ENCODE assay signal across 28 cellular contexts in the genomic region with DNA sequence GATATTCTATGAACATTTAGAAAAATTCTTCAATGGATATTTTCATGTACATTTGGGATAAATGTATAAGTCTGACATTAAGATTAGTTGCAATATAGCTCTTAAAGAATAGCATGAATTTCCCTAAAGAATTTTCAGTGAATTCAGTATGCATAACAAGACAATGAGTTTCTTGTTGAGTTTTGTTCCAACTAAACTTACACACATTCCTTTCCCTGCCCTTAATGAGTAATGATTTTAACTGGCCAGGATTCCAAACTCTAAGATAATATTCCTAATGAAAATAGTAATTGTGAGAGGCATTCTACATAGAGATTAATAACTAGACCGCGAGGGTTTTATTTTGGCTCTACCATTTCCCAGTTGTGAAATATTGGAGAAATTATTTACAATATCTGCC.
DNase-seq lines count a peak whose midpoint lies in the region; ATAC-seq, FAIRE-seq and TF ChIP-seq lines count a peak whose summit lies in the region.
"Had no signal": no experiment of that assay in that cellular context is flagged by ENCODE, and none has a peak within 500 bp of the region (broad histone marks: within the 10 kb centered on the region; RNA-seq: fewer than 3 reads in every experiment).

No MANE protein-coding gene starts in this region.

- H3K27ac ChIP-seq in mammary epithelial cell (ENCODE audit: insufficient read depth, low read depth, low read length), result peak overlapping the region; percentile 71
- no peak overlapping the region for H3K27ac ChIP-seq in tibial nerve
- no peak overlapping the region for H3K27ac ChIP-seq in HepG2 (ENCODE audit: extremely low read length, insufficient read depth, low read length)
- H3K27ac ChIP-seq: 22Rv1, BLaER1, HL-60, KMS-11, SK-N-MC had no signal

- H3K79me2 ChIP-seq in mammary epithelial cell (ENCODE audit: insufficient read depth, low read length) (no peaks in the 10 kb centered on the region), HepG2 (ENCODE audit: insufficient read depth, low read length) (no peaks in the 10 kb centered on the region)

- FAIRE-seq in HepG2 (lab: Jason Lieb, UNC), result no peak
- FAIRE-seq: GM12892, GM18507 had no signal

- in situ Hi-C loops in mammary epithelial cell (cut with MboI; ENCODE audit: low sequenced_read_pairs in 2 of 2), result no loop called here
- in situ Hi-C loops in astrocyte of the spinal cord (cut with HindIII; ENCODE audit: low sequenced_read_pairs), result no loop called here
- in situ Hi-C loops in HepG2 (cut with HindIII; ENCODE audit: extremely low pct_ligation_motif_present, low pct_unique_long_range_greater_than_20kb), result no loop called here

- H3K27me3 Mint-ChIP-seq in MCF 10A (ENCODE audit: insufficient read depth, unreplicated experiment), result no peaks in the 10 kb centered on the region

- H3K4me1 ChIP-seq in mammary epithelial cell (ENCODE audit: insufficient read depth, low read length) (peaks cover 12% of the 10 kb centered on the region), tibial nerve (no peaks in the 10 kb centered on the region), HepG2 (ENCODE audit: insufficient read depth, low read length) (no peaks in the 10 kb centered on the region)
- H3K4me1 ChIP-seq: BLaER1, Caco-2 had no signal

- DNase-seq in mammary epithelial cell (peak; percentile 55), MCF 10A (ENCODE audit: unreplicated experiment) (no peak), astrocyte of the spinal cord (ENCODE audit: low read depth, low spot score) (peak; percentile 5), foreskin melanocyte (peak; percentile 47), tibial nerve (ENCODE audit: low spot score in 2 of 2) (no peak), HepG2 (ENCODE audit: low spot score) (no peak), NCI-H187 (lab: John Stamatoyannopoulos, UW) (no peak), HuH-7 (ENCODE audit: low spot score) (no peak)
- DNase-seq: ACHN; Caco-2; CD4-positive, alpha-beta T cell; DMS 273 treated with DMSO at 0.1 percent for 48 hours; DND-41; NCI-H1105; NCI-H146; NCI-H2029 treated with DMSO at 0.1 percent for 48 hours; NCI-H524 treated with DMSO at 0.1 percent for 48 hours; SHP77 treated with DMSO at 0.1 percent for 48 hours; SW 1271 had no signal

- no peak overlapping the region for H3K4me3 Mint-ChIP-seq in MCF 10A (ENCODE audit: unreplicated experiment)
- H3K4me3 Mint-ChIP-seq: CD4-positive, alpha-beta T cell; GM23338 had no signal

- peak overlapping the region; percentile 21 for H2AFZ ChIP-seq in mammary epithelial cell (ENCODE audit: low read depth, low read length)
- H2AFZ ChIP-seq in HepG2 (ENCODE audit: low read length), result no peak overlapping the region
- H2AFZ ChIP-seq: GM23338 had no signal

- no peak overlapping the region for H3K27ac Mint-ChIP-seq in MCF 10A (ENCODE audit: low read depth, unreplicated experiment)
- H3K27ac Mint-ChIP-seq: CD4-positive, alpha-beta T cell; GM23338 had no signal

- H3K4me1 Mint-ChIP-seq in MCF 10A (ENCODE audit: insufficient read depth, unreplicated experiment), result peaks cover 6% of the 10 kb centered on the region

- H3K9me3 Mint-ChIP-seq in MCF 10A (ENCODE audit: unreplicated experiment), result no peaks in the 10 kb centered on the region
- H3K9me3 Mint-ChIP-seq: GM23338 had no signal

- BruUV-seq in mammary epithelial cell (replicated peaks; lab: Mats Ljungman, UMichigan) (no TSS peak), MCF 10A (replicated peaks; lab: Mats Ljungman, UMichigan) (no TSS peak), HepG2 (replicated peaks; lab: Mats Ljungman, UMichigan) (no TSS peak)

- dilution Hi-C loops in mammary epithelial cell (cut with HindIII; ENCODE audit: low sequenced_read_pairs), result no loop called here

- no peak for TF ChIP-seq POLR2A in tibial nerve (IDR thresholded peaks at IDR 0.05)
- no peak for TF ChIP-seq POLR2A in HepG2 (IDR thresholded peaks at IDR 0.05; ENCODE audit: insufficient read depth in 1 of 2, low read depth in 2 of 2, low read length in 2 of 2)

- no peak for ATAC-seq in HepG2
- ATAC-seq: GM23338 had no signal

- H3K9ac ChIP-seq in mammary epithelial cell (ENCODE audit: insufficient read depth, low read length) (no peak overlapping the region), HepG2 (ENCODE audit: insufficient read depth, low read depth, low read length) (no peak overlapping the region)
- H3K9ac ChIP-seq: BLaER1, KMS-11 had no signal

- WGBS in mammary epithelial cell (ENCODE audit: low coverage, missing lambda C conversion rate), result 14% methylated on average over 2 of the region's 2 CpGs
- 29 to 31% methylated on average over 2 of the region's 2 CpGs for WGBS in tibial nerve, 2 donors
- 54% methylated on average over 2 of the region's 2 CpGs for WGBS in HepG2 (ENCODE audit: low lambda C conversion rate)

- TF ChIP-seq RAD21 in HepG2 (CRISPR knock-in tag; IDR thresholded peaks at IDR 0.05), result no peak

- no peaks in the 10 kb centered on the region for H3K36me3 ChIP-seq in mammary epithelial cell (ENCODE audit: insufficient read depth, low read length)
- no peaks in the 10 kb centered on the region for H3K36me3 ChIP-seq in tibial nerve
- H3K36me3 ChIP-seq in HepG2 (replicated peaks in 1 of 2; ENCODE audit: control insufficient read depth in 1 of 2, insufficient read depth in 2 of 2, low read length in 2 of 2), result no peaks in the 10 kb centered on the region
- H3K36me3 ChIP-seq: BLaER1, HAP-1 had no signal

- CTCF ChIA-PET in mammary epithelial cell (lab: Charles Lee; ENCODE audit: low non-redundant PET) (no interaction called here), MCF 10A (lab: Yijun Ruan, JAX) (interaction anchor here (0.6 kb wide), 1 partner anchor 110 kb away, joined by 4 read pairs; no protein-coding TSS in a partner anchor), HepG2 (lab: Yijun Ruan, JAX; ENCODE audit: low intra/inter-chr PET ratio, low total read pairs) (no interaction called here)

- intact Hi-C loops in mammary epithelial cell (cut with micrococcal nuclease) (no loop called here), MCF 10A (cut with micrococcal nuclease) (no loop called here), HepG2 (cut with micrococcal nuclease; ENCODE audit: unreplicated experiment) (no loop called here)

- H3K27me3 ChIP-seq in mammary epithelial cell (ENCODE audit: insufficient read depth, low read length) (no peaks in the 10 kb centered on the region), tibial nerve (no peaks in the 10 kb centered on the region), HepG2 (ENCODE audit: control insufficient read depth in 1 of 2, insufficient read depth in 2 of 2, low read length in 2 of 2) (no peaks in the 10 kb centered on the region)
- H3K27me3 ChIP-seq: BLaER1 had no signal

- no peaks in the 10 kb centered on the region for H3K9me3 ChIP-seq in mammary epithelial cell (replicated peaks; ENCODE audit: insufficient read depth, low read length)
- no peaks in the 10 kb centered on the region for H3K9me3 ChIP-seq in tibial nerve
- no peaks in the 10 kb centered on the region for H3K9me3 ChIP-seq in HepG2 (ENCODE audit: low read length)
- H3K9me3 ChIP-seq: BLaER1, Caco-2, HAP-1 had no signal

- POLR2A ChIA-PET in MCF 10A (lab: Yijun Ruan, JAX) (no interaction called here), HepG2 (lab: Yijun Ruan, JAX) (no interaction called here)

- H3K36me3 Mint-ChIP-seq in MCF 10A (ENCODE audit: insufficient read depth, unreplicated experiment), result no peaks in the 10 kb centered on the region

- TF ChIP-seq CTCF in mammary epithelial cell (conservative IDR thresholded peaks at IDR 0.05 in 1 of 2, IDR thresholded peaks at IDR 0.05 in 1 of 2; ENCODE audit: extremely low read depth in 1 of 2, insufficient read depth in 1 of 2, low read depth in 1 of 2, low read length in 2 of 2) (no peak), MCF 10A (IDR thresholded peaks at IDR 0.05; ENCODE audit: unreplicated experiment) (no peak), astrocyte of the spinal cord (IDR thresholded peaks at IDR 0.05; ENCODE audit: low read depth, low read length) (no peak), tibial nerve (IDR thresholded peaks at IDR 0.05) (no peak), HepG2 (CRISPR knock-in tag; IDR thresholded peaks at IDR 0.05) (no peak)

- peak overlapping the region; percentile 57 for H3K4me2 ChIP-seq in mammary epithelial cell (ENCODE audit: insufficient read depth, low read depth, low read length)
- no peak overlapping the region for H3K4me2 ChIP-seq in HepG2 (ENCODE audit: low read depth, low read length)
- H3K4me2 ChIP-seq: BLaER1, GM23338, KMS-11 had no signal

- H3K4me3 ChIP-seq in mammary epithelial cell (replicated peaks in 1 of 3; ENCODE audit: insufficient read depth in 1 of 3, low read depth in 2 of 3, low read length in 3 of 3) (no peak overlapping the region), astrocyte of the spinal cord (ENCODE audit: low read depth, low read length) (no peak overlapping the region), tibial nerve (no peak overlapping the region), HepG2 (replicated peaks in 1 of 3; ENCODE audit: insufficient read depth in 1 of 3, low read depth in 2 of 3, low read length in 3 of 3) (no peak overlapping the region)
- H3K4me3 ChIP-seq: BLaER1, GM23338, HAP-1, SK-N-MC had no signal

- TF ChIP-seq EP300 in tibial nerve (IDR thresholded peaks at IDR 0.05), result no peak
- no peak for TF ChIP-seq EP300 in HepG2 (IDR thresholded peaks at IDR 0.05; ENCODE audit: low read depth in 2 of 2, low read length in 2 of 2)
- TF ChIP-seq EP300 in HepG2 (CRISPR knock-in tag; IDR thresholded peaks at IDR 0.05; ENCODE audit: borderline replicate concordance), result no peak

- H4K20me1 ChIP-seq in mammary epithelial cell (ENCODE audit: insufficient read depth, low read length), result no peaks in the 10 kb centered on the region
- no peaks in the 10 kb centered on the region for H4K20me1 ChIP-seq in HepG2 (ENCODE audit: insufficient read depth, low read length)
- H4K20me1 ChIP-seq: BLaER1 had no signal

TF ChIP-seq in HepG2, 621 proteins besides CTCF, POLR2A, EP300 and RAD21 (continues in another document):
- TF ChIP-seq ZNF264 (CRISPR knock-in tag; IDR thresholded peaks at IDR 0.05), result no peak
- TF ChIP-seq ARNT2 (CRISPR knock-in tag; IDR thresholded peaks at IDR 0.05; ENCODE audit: low read depth), result no peak
- TF ChIP-seq PRPF4 (IDR thresholded peaks at IDR 0.05; ENCODE audit: low read depth, low read length, poor library complexity, severe bottlenecking), result no peak
- no peak for TF ChIP-seq YEATS4 (CRISPR knock-in tag; IDR thresholded peaks at IDR 0.05; ENCODE audit: borderline replicate concordance)
- TF ChIP-seq, protein P1, sequence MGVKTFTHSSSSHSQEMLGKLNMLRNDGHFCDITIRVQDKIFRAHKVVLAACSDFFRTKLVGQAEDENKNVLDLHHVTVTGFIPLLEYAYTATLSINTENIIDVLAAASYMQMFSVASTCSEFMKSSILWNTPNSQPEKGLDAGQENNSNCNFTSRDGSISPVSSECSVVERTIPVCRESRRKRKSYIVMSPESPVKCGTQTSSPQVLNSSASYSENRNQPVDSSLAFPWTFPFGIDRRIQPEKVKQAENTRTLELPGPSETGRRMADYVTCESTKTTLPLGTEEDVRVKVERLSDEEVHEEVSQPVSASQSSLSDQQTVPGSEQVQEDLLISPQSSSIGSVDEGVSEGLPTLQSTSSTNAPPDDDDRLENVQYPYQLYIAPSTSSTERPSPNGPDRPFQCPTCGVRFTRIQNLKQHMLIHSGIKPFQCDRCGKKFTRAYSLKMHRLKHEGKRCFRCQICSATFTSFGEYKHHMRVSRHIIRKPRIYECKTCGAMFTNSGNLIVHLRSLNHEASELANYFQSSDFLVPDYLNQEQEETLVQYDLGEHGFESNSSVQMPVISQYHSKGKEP (CRISPR knock-in tag; IDR thresholded peaks at IDR 0.05), result no peak
- TF ChIP-seq NR2F6 (IDR thresholded peaks at IDR 0.05), result no peak
- TF ChIP-seq NR2F6 (CRISPR knock-in tag; IDR thresholded peaks at IDR 0.05), result no peak

Comparison
In these comparisons a context has a peak if more than half of its experiments do, and no peak if none do; other contexts are left out.
1. DNase-seq: peak in mammary epithelial cell (single experiment), astrocyte of the spinal cord (single experiment) and foreskin melanocyte (single experiment); none in MCF 10A (single experiment), tibial nerve (0 of 2), HepG2 (single experiment), NCI-H187 (0 of 2) and HuH-7 (single experiment).